Comparison of ENCODE assay signal across 19 cellular contexts in genomic region chr20:44653536-44653935, GRCh38. TPM values are rescaled to one million over a fixed set of nuclear protein-coding genes. Genes with fewer than 3 reads are reported as not detected.
DNase-seq lines count a peak whose midpoint lies in the region; ATAC-seq and TF ChIP-seq lines count a peak whose summit lies in the region.
"Had no signal": no experiment of that assay in that cellular context is flagged by ENCODE, and none has a peak within 500 bp of the region (broad histone marks: within the 10 kb centered on the region; RNA-seq: fewer than 3 reads in every experiment).

No MANE protein-coding gene starts in this region.

- no peaks in the 10 kb centered on the region for H3K9me3 ChIP-seq in CD8-positive, alpha-beta memory T cell (ENCODE audit: low read length)
- H3K9me3 ChIP-seq: Caco-2, transverse colon had no signal

- peaks cover 48% of the 10 kb centered on the region for H3K36me3 Mint-ChIP-seq in activated CD8-positive, alpha-beta T cell treated with anti-CD3 and anti-CD28 coated beads, Interleukin-2, amount 10 ng/mL, durations not matched to agents 7 days and 5 days (ENCODE audit: low read depth)
- H3K36me3 Mint-ChIP-seq in activated CD8-positive, alpha-beta T cell treated with anti-CD3 and anti-CD28 coated beads for 36 hours (ENCODE audit: low read depth), result peaks cover 2% of the 10 kb centered on the region
- H3K36me3 Mint-ChIP-seq in CD8-positive, alpha-beta memory T cell, result peaks cover 2 to 23% (median 4%) of the 10 kb centered on the region in 3 donors
- H3K36me3 Mint-ChIP-seq in activated CD4-positive, alpha-beta memory T cell treated with anti-CD3 and anti-CD28 coated beads for 36 hours, result no peaks in the 10 kb centered on the region
- peaks cover 6% of the 10 kb centered on the region for H3K36me3 Mint-ChIP-seq in natural killer cell treated with Interleukin-12 subunit alpha and Interleukin-12 subunit beta and Interleukin-15 and Interleukin-18, amount 100 ng/mL, for 72 hours
- H3K36me3 Mint-ChIP-seq: memory B cell had no signal

- no peak overlapping the region for H3K27ac ChIP-seq in CD8-positive, alpha-beta memory T cell (ENCODE audit: low read depth, low read length)

- H3K4me3 Mint-ChIP-seq in activated CD8-positive, alpha-beta T cell treated with anti-CD3 and anti-CD28 coated beads, Interleukin-2, amount 10 ng/mL, durations not matched to agents 7 days and 5 days, result peak overlapping the region; percentile 56
- H3K4me3 Mint-ChIP-seq in activated CD8-positive, alpha-beta T cell treated with anti-CD3 and anti-CD28 coated beads for 36 hours, result no peak overlapping the region
- peak overlapping the region; percentile 52 to 90 (median 74) for H3K4me3 Mint-ChIP-seq in CD8-positive, alpha-beta memory T cell
- peak overlapping the region; percentile 33 for H3K4me3 Mint-ChIP-seq in activated CD4-positive, alpha-beta memory T cell treated with anti-CD3 and anti-CD28 coated beads for 36 hours
- H3K4me3 Mint-ChIP-seq in natural killer cell treated with Interleukin-12 subunit alpha and Interleukin-12 subunit beta and Interleukin-15 and Interleukin-18, amount 100 ng/mL, for 72 hours, result peak overlapping the region; percentile 98

- H3K36me3 ChIP-seq in CD8-positive, alpha-beta memory T cell (ENCODE audit: insufficient read depth, low read length), result no peaks in the 10 kb centered on the region
- H3K36me3 ChIP-seq: transverse colon had no signal

- H3K27me3 Mint-ChIP-seq in activated CD8-positive, alpha-beta T cell treated with anti-CD3 and anti-CD28 coated beads, Interleukin-2, amount 10 ng/mL, durations not matched to agents 7 days and 5 days (ENCODE audit: low read depth), result no peaks in the 10 kb centered on the region
- no peaks in the 10 kb centered on the region for H3K27me3 Mint-ChIP-seq in activated CD8-positive, alpha-beta T cell treated with anti-CD3 and anti-CD28 coated beads for 36 hours
- no peaks in the 10 kb centered on the region for H3K27me3 Mint-ChIP-seq in CD8-positive, alpha-beta memory T cell
- no peaks in the 10 kb centered on the region for H3K27me3 Mint-ChIP-seq in activated CD4-positive, alpha-beta memory T cell treated with anti-CD3 and anti-CD28 coated beads for 36 hours
- no peaks in the 10 kb centered on the region for H3K27me3 Mint-ChIP-seq in natural killer cell treated with Interleukin-12 subunit alpha and Interleukin-12 subunit beta and Interleukin-15 and Interleukin-18, amount 100 ng/mL, for 72 hours
- H3K27me3 Mint-ChIP-seq: memory B cell had no signal

- no peaks in the 10 kb centered on the region for H3K9me3 Mint-ChIP-seq in activated CD8-positive, alpha-beta T cell treated with anti-CD3 and anti-CD28 coated beads, Interleukin-2, amount 10 ng/mL, durations not matched to agents 7 days and 5 days (ENCODE audit: insufficient read depth)
- H3K9me3 Mint-ChIP-seq in activated CD8-positive, alpha-beta T cell treated with anti-CD3 and anti-CD28 coated beads for 36 hours, result no peaks in the 10 kb centered on the region
- no peaks in the 10 kb centered on the region for H3K9me3 Mint-ChIP-seq in CD8-positive, alpha-beta memory T cell
- no peaks in the 10 kb centered on the region for H3K9me3 Mint-ChIP-seq in activated CD4-positive, alpha-beta memory T cell treated with anti-CD3 and anti-CD28 coated beads for 36 hours
- no peaks in the 10 kb centered on the region for H3K9me3 Mint-ChIP-seq in natural killer cell treated with Interleukin-12 subunit alpha and Interleukin-12 subunit beta and Interleukin-15 and Interleukin-18, amount 100 ng/mL, for 72 hours

- ATAC-seq in activated CD8-positive, alpha-beta T cell treated with anti-CD3 and anti-CD28 coated beads, Interleukin-2, amount 10 ng/mL, durations not matched to agents 7 days and 5 days, result no peak
- no peak for ATAC-seq in activated CD8-positive, alpha-beta T cell treated with anti-CD3 and anti-CD28 coated beads for 36 hours
- ATAC-seq in natural killer cell treated with Interleukin-12 subunit alpha and Interleukin-12 subunit beta and Interleukin-15 and Interleukin-18, amount 100 ng/mL, for 72 hours, result no peak
- no peak for ATAC-seq in HG03354 (IDR thresholded peaks at IDR 0.05; ENCODE audit: poor library complexity, severe bottlenecking, unreplicated experiment)
- ATAC-seq: sciatic nerve had no signal

- in situ Hi-C loops in G401 (cut with HindIII; ENCODE audit: low sequenced_read_pairs), result no loop called here

- H3K4me1 Mint-ChIP-seq in activated CD8-positive, alpha-beta T cell treated with anti-CD3 and anti-CD28 coated beads, Interleukin-2, amount 10 ng/mL, durations not matched to agents 7 days and 5 days (ENCODE audit: low read depth), result peaks cover 36% of the 10 kb centered on the region
- H3K4me1 Mint-ChIP-seq in activated CD8-positive, alpha-beta T cell treated with anti-CD3 and anti-CD28 coated beads for 36 hours (ENCODE audit: low read depth), result peaks cover 28% of the 10 kb centered on the region
- H3K4me1 Mint-ChIP-seq in CD8-positive, alpha-beta memory T cell, result peaks cover 30 to 39% (median 38%) of the 10 kb centered on the region in 3 donors
- H3K4me1 Mint-ChIP-seq in activated CD4-positive, alpha-beta memory T cell treated with anti-CD3 and anti-CD28 coated beads for 36 hours (ENCODE audit: low read depth), result peaks cover 31% of the 10 kb centered on the region
- peaks cover 29 to 35% of the 10 kb centered on the region in 2 donors for H3K4me1 Mint-ChIP-seq in natural killer cell treated with Interleukin-12 subunit alpha and Interleukin-12 subunit beta and Interleukin-15 and Interleukin-18, amount 100 ng/mL, for 72 hours (ENCODE audit: low read depth in 2 of 2)

- CTCF ChIA-PET in activated CD8-positive, alpha-beta T cell treated with anti-CD3 and anti-CD28 coated beads, Interleukin-2, amount 10 ng/mL, durations not matched to agents 7 days and 5 days (lab: Charles Lee), result interaction anchor here (1.0 to 1.5 kb wide), 2 partner anchors 10 to 29 kb away, joined by 3 to 7 read pairs; no protein-coding TSS in a partner anchor
- CTCF ChIA-PET in activated CD8-positive, alpha-beta T cell treated with anti-CD3 and anti-CD28 coated beads for 36 hours (lab: Charles Lee), result interaction anchor here (1.0 to 1.5 kb wide), 4 partner anchors 30 to 214 kb away, joined by 3 to 6 read pairs (median 4); no protein-coding TSS in a partner anchor
- CTCF ChIA-PET in CD8-positive, alpha-beta memory T cell (lab: Charles Lee), result interaction anchor here (1.5 to 13.3 kb wide), 2 partner anchors 15 to 30 kb away, joined by 4 to 130 read pairs; no protein-coding TSS in a partner anchor
- CTCF ChIA-PET in activated CD4-positive, alpha-beta memory T cell treated with anti-CD3 and anti-CD28 coated beads for 36 hours (lab: Charles Lee), result interaction anchor here (0.6 kb wide), 1 partner anchor 30 kb away, joined by 3 read pairs; no protein-coding TSS in a partner anchor

- peaks cover 33% of the 10 kb centered on the region for H3K4me1 ChIP-seq in CD8-positive, alpha-beta memory T cell (ENCODE audit: insufficient read depth, low read length)

- DNase-seq in activated CD8-positive, alpha-beta T cell treated with anti-CD3 and anti-CD28 coated beads, Interleukin-2, amount 10 ng/mL, durations not matched to agents 7 days and 5 days, result no peak
- DNase-seq in activated CD8-positive, alpha-beta T cell treated with anti-CD3 and anti-CD28 coated beads for 36 hours, result no peak
- no peak for DNase-seq in CD8-positive, alpha-beta memory T cell
- DNase-seq in activated CD4-positive, alpha-beta memory T cell treated with anti-CD3 and anti-CD28 coated beads for 36 hours, result no peak
- DNase-seq in natural killer cell treated with Interleukin-12 subunit alpha and Interleukin-12 subunit beta and Interleukin-15 and Interleukin-18, amount 100 ng/mL, for 72 hours (ENCODE audit: low spot score), result peak; percentile 45
- DNase-seq in G401 (ENCODE audit: low spot score) (no peak), GM20000 (ENCODE audit: low spot score) (no peak)
- DNase-seq: activated CD4-positive, CD25-positive, alpha-beta regulatory T cell; Caco-2; cortex of kidney; H9; NCI-H2081 treated with DMSO at 0.1 percent for 48 hours; NCI-H69; nucleus accumbens; SW 1271; transverse colon had no signal

- POLR2A ChIA-PET in activated CD8-positive, alpha-beta T cell treated with anti-CD3 and anti-CD28 coated beads, Interleukin-2, amount 10 ng/mL, durations not matched to agents 7 days and 5 days (lab: Charles Lee), result interaction anchor here (0.6 kb wide), 1 partner anchor 9 kb away, joined by 3 read pairs; no protein-coding TSS in a partner anchor
- POLR2A ChIA-PET in activated CD8-positive, alpha-beta T cell treated with anti-CD3 and anti-CD28 coated beads for 36 hours (lab: Charles Lee), result interaction anchor here (1.0 to 1.5 kb wide), 3 partner anchors 9 to 30 kb away, joined by 3 read pairs; no protein-coding TSS in a partner anchor
- POLR2A ChIA-PET in CD8-positive, alpha-beta memory T cell (lab: Charles Lee), result no interaction called here
- POLR2A ChIA-PET in activated CD4-positive, alpha-beta memory T cell treated with anti-CD3 and anti-CD28 coated beads for 36 hours (lab: Charles Lee), result no interaction called here

- intact Hi-C loops in activated CD8-positive, alpha-beta T cell treated with anti-CD3 and anti-CD28 coated beads for 36 hours (cut with micrococcal nuclease), result no loop called here
- intact Hi-C loops in activated CD4-positive, alpha-beta memory T cell treated with anti-CD3 and anti-CD28 coated beads for 36 hours (cut with micrococcal nuclease), result loop anchor here (5.0 kb wide), 1 partner anchor 436 kb away; no protein-coding TSS in a partner anchor

- H3K27ac Mint-ChIP-seq in activated CD8-positive, alpha-beta T cell treated with anti-CD3 and anti-CD28 coated beads, Interleukin-2, amount 10 ng/mL, durations not matched to agents 7 days and 5 days, result no peak overlapping the region
- H3K27ac Mint-ChIP-seq in activated CD8-positive, alpha-beta T cell treated with anti-CD3 and anti-CD28 coated beads for 36 hours, result no peak overlapping the region
- H3K27ac Mint-ChIP-seq in CD8-positive, alpha-beta memory T cell, result peak overlapping the region in 7 of 8 donors; percentile 17 to 90 (median 63)
- H3K27ac Mint-ChIP-seq in activated CD4-positive, alpha-beta memory T cell treated with anti-CD3 and anti-CD28 coated beads for 36 hours, result no peak overlapping the region
- peak overlapping the region; percentile 92 to 93 for H3K27ac Mint-ChIP-seq in natural killer cell treated with Interleukin-12 subunit alpha and Interleukin-12 subunit beta and Interleukin-15 and Interleukin-18, amount 100 ng/mL, for 72 hours
- H3K27ac Mint-ChIP-seq: H9, memory B cell had no signal

- TF ChIP-seq CTCF in activated CD8-positive, alpha-beta T cell treated with anti-CD3 and anti-CD28 coated beads for 36 hours (IDR thresholded peaks at IDR 0.05), result no peak
- TF ChIP-seq CTCF in GM20000 (IDR thresholded peaks at IDR 0.05; ENCODE audit: extremely low read depth, missing control alignments), result no peak

- H3K4me3 ChIP-seq in CD8-positive, alpha-beta memory T cell (ENCODE audit: low read length), result no peak overlapping the region

- no peaks in the 10 kb centered on the region for H3K27me3 ChIP-seq in CD8-positive, alpha-beta memory T cell (ENCODE audit: insufficient read depth, low read length, poor library complexity, severe bottlenecking)
- H3K27me3 ChIP-seq: transverse colon had no signal

RNA-seq across cellular contexts. Expression of gene ADA, which starts 2.0 kb away (rescaled TPM):
- total RNA-seq in activated CD8-positive, alpha-beta T cell treated with anti-CD3 and anti-CD28 coated beads, Interleukin-2, amount 10 ng/mL, durations not matched to agents 7 days and 5 days, result 100 to 1,000 TPM; 110 to 112 TPM
- 10 to 100 TPM; 32.8 to 36.7 TPM for total RNA-seq in activated CD8-positive, alpha-beta T cell treated with anti-CD3 and anti-CD28 coated beads for 36 hours
- total RNA-seq in CD8-positive, alpha-beta memory T cell, result 10 to 100 TPM; 21.1 to 21.3 TPM
- 56.4 TPM for polyA plus RNA-seq in CD8-positive, alpha-beta memory T cell
- total RNA-seq in activated CD4-positive, alpha-beta memory T cell treated with anti-CD3 and anti-CD28 coated beads for 36 hours, result 10 to 100 TPM; 35.7 to 38.0 TPM
- total RNA-seq in natural killer cell treated with Interleukin-12 subunit alpha and Interleukin-12 subunit beta and Interleukin-15 and Interleukin-18, amount 100 ng/mL, for 72 hours, result 10 to 100 TPM; 31.9 to 42.7 TPM
- total RNA-seq in G401 (2014; rRNA removed; shearing (Covaris generic)), result 30.6 and 47.6 TPM in 2 replicates

Comparison
In these comparisons a context has a peak if more than half of its experiments do, and no peak if none do; other contexts are left out.
1. H3K27ac Mint-ChIP-seq: peak in CD8-positive, alpha-beta memory T cell (7 of 8) and natural killer cell treated with Interleukin-12 subunit alpha and Interleukin-12 subunit beta and Interleukin-15 and Interleukin-18, amount 100 ng/mL, for 72 hours (2 of 2); none in activated CD8-positive, alpha-beta T cell treated with anti-CD3 and anti-CD28 coated beads, Interleukin-2, amount 10 ng/mL, durations not matched to agents 7 days and 5 days (single experiment), activated CD8-positive, alpha-beta T cell treated with anti-CD3 and anti-CD28 coated beads for 36 hours (single experiment) and activated CD4-positive, alpha-beta memory T cell treated with anti-CD3 and anti-CD28 coated beads for 36 hours (single experiment).
2. POLR2A ChIA-PET loops: an anchor here in activated CD8-positive, alpha-beta T cell treated with anti-CD3 and anti-CD28 coated beads, Interleukin-2, amount 10 ng/mL, durations not matched to agents 7 days and 5 days (0.6 kb wide) and activated CD8-positive, alpha-beta T cell treated with anti-CD3 and anti-CD28 coated beads for 36 hours (1.0 to 1.5 kb wide); none called in CD8-positive, alpha-beta memory T cell and activated CD4-positive, alpha-beta memory T cell treated with anti-CD3 and anti-CD28 coated beads for 36 hours.